ENCODE assay signal across 7 cellular contexts in the genomic region with DNA sequence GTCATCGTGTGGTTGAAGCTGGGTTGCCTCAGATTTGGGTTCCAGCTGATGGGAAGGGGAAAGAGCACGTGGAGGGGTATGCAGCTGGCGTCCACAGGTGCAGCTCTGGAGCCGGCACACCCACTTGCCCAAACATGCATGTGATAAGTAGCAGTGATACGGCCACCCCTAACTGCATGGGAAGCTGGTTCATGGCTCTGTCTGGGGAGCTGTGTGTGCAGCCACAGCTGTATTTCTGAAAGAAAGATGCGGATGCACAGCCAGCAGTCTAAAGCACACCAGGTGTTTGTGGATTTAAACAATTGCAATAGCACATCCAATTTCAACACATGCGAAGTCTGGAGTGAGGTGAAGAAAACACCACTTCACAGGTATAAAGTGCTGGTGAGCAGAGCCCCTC.
DNase-seq lines count a peak whose midpoint lies in the region; ATAC-seq lines count a peak whose summit lies in the region.

No MANE protein-coding gene starts in this region.

- H3K36me3 Mint-ChIP-seq in memory B cell = no peaks in the 10 kb centered on the region

- H3K27me3 Mint-ChIP-seq in memory B cell = no peaks in the 10 kb centered on the region

- intact Hi-C loops in Right ventricle myocardium inferior (cut with DNase I) = loop anchor here (5.0 kb wide), 1 partner anchor 731 kb away; no protein-coding TSS in a partner anchor

- no peaks in the 10 kb centered on the region for H3K9me3 Mint-ChIP-seq in memory B cell

- peak; percentile 16 for ATAC-seq in GM18867 (IDR thresholded peaks at IDR 0.05; ENCODE audit: unreplicated experiment)
- peak; percentile 56 for ATAC-seq in GM21529 (IDR thresholded peaks at IDR 0.05; ENCODE audit: unreplicated experiment)
- ATAC-seq in HG03460 (IDR thresholded peaks at IDR 0.05; ENCODE audit: unreplicated experiment) = peak; percentile 52
- peak; percentile 12 for ATAC-seq in memory B cell (ENCODE audit: low read depth)
- ATAC-seq in Right ventricle myocardium inferior = no peak

- DNase-seq in memory B cell (ENCODE audit: low spot score in 2 of 2) (no peak), Right ventricle myocardium inferior (ENCODE audit: missing footprints) (no peak), NCI-H2227 treated with DMSO at 0.1 percent for 48 hours (lab: John Stamatoyannopoulos, UW) (no peak), NCI-H2171 (lab: John Stamatoyannopoulos, UW) (no peak)

- H3K4me3 Mint-ChIP-seq in memory B cell = peak overlapping the region; percentile 61

- peaks cover 26% of the 10 kb centered on the region for H3K4me1 Mint-ChIP-seq in memory B cell

- H3K27ac Mint-ChIP-seq in memory B cell = no peak overlapping the region
